ENCODE assay signal across 11 cellular contexts in the genomic region with DNA sequence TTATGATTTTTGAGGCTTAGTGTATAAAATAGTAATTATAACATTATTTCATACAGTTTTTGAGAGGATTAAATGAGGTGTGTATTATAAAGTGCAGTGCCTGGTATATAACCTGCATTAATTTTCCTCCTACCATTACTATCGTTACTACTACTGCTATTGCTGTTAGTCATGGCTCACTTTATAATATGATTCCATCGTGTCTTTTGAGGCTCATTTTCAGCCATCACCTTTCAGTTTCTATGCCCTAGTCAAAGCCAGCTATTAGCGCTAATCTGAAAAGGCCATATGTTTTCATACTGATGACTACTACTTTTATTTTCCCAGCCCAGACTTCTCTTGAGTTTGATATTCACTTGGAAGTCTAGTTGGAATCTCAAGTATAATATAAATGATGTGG.
"Had no signal": no experiment of that assay in that cellular context is flagged by ENCODE, and none has a peak within 500 bp of the region (broad histone marks: within the 10 kb centered on the region; RNA-seq: fewer than 3 reads in every experiment).

No MANE protein-coding gene starts in this region.

- H3K9me3 Mint-ChIP-seq: activated CD4-positive, alpha-beta memory T cell treated with anti-CD3 and anti-CD28 coated beads for 36 hours; activated T-cell treated with anti-CD3 and anti-CD28 coated beads, Interleukin-2, amount 50 U/mL, for 72 hours; neural crest cell had no signal

- ATAC-seq: activated T-cell treated with anti-CD3 and anti-CD28 coated beads, Interleukin-2, amount 50 U/mL, for 72 hours; sciatic nerve had no signal

- H3K27me3 Mint-ChIP-seq: activated CD4-positive, alpha-beta memory T cell treated with anti-CD3 and anti-CD28 coated beads for 36 hours; activated naive CD8-positive, alpha-beta T cell had no signal

- H3K4me3 Mint-ChIP-seq: activated CD4-positive, alpha-beta memory T cell treated with anti-CD3 and anti-CD28 coated beads for 36 hours; activated naive CD8-positive, alpha-beta T cell; activated T-cell treated with anti-CD3 and anti-CD28 coated beads, Interleukin-2, amount 50 U/mL, for 72 hours; neural crest cell had no signal

- DNase-seq: activated CD4-positive, alpha-beta memory T cell treated with anti-CD3 and anti-CD28 coated beads for 36 hours; activated gamma-delta T cell treated with Interleukin-2 at 50 U/mL for 16 hours; activated T-cell treated with anti-CD3 and anti-CD28 coated beads, Interleukin-2, amount 50 U/mL, for 72 hours; anterior cingulate cortex; dorsolateral prefrontal cortex; islet precursor cell; stomach; testis had no signal

- H3K27ac Mint-ChIP-seq: activated CD4-positive, alpha-beta memory T cell treated with anti-CD3 and anti-CD28 coated beads for 36 hours; activated naive CD8-positive, alpha-beta T cell; activated T-cell treated with anti-CD3 and anti-CD28 coated beads, Interleukin-2, amount 50 U/mL, for 72 hours had no signal
